In the genomic region with DNA sequence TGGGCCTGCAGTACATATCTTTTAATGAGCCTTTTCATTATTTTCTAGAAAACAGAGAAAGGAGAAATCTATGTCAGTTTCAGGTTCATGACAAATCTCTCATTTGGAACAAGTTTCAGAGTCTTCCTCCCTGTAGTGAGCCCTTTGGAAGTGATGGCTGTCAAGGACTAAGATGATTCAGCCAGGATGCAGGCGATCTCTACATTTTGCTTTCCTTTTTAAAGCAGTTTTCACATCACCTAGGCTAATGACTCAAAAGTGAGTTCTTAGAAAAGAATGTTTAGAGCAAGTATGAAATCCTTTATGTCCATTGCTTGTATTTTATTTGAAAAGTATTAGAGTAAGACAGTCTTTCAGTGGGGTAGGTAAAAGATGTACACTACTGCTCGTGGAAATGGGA, we compare ENCODE assay signal across 15 cellular contexts.
"Had no signal": no experiment of that assay in that cellular context is flagged by ENCODE, and none has a peak within 500 bp of the region (broad histone marks: within the 10 kb centered on the region; RNA-seq: fewer than 3 reads in every experiment).

No MANE protein-coding gene starts in this region.

- DNase-seq: activated CD4-positive, alpha-beta T cell treated with anti-CD3 and anti-CD28 coated beads for 48 hours; activated CD8-positive, alpha-beta memory T cell treated with anti-CD3 and anti-CD28 coated beads, Interleukin-2, amount 50 U/mL, for 48 hours; activated CD8-positive, alpha-beta T cell treated with anti-CD3 and anti-CD28 coated beads, Interleukin-2, amount 10 ng/mL, durations not matched to agents 7 days and 5 days; activated naive CD4-positive, alpha-beta T cell treated with anti-CD3 and anti-CD28 coated beads for 36 hours; effector memory CD8-positive, alpha-beta T cell; glutamatergic neuron; immature natural killer cell; left colon; mucosa of descending colon; naive thymus-derived CD8-positive, alpha-beta T cell; posterior cingulate gyrus; right cardiac atrium; T-helper 17 cell; tibial artery had no signal

- ATAC-seq: activated CD8-positive, alpha-beta T cell treated with anti-CD3 and anti-CD28 coated beads, Interleukin-2, amount 10 ng/mL, durations not matched to agents 7 days and 5 days; effector memory CD8-positive, alpha-beta T cell; left colon; mucosa of descending colon; naive thymus-derived CD8-positive, alpha-beta T cell; right cardiac atrium; stimulated activated memory B cell treated with anti-CD40 and anti-IgM and Interleukin-4, amounts not matched to agents 10 μg/mL and 1 μg/mL and 100 μg/mL, for 72 hours; T-helper 17 cell had no signal
